In the genomic region with DNA sequence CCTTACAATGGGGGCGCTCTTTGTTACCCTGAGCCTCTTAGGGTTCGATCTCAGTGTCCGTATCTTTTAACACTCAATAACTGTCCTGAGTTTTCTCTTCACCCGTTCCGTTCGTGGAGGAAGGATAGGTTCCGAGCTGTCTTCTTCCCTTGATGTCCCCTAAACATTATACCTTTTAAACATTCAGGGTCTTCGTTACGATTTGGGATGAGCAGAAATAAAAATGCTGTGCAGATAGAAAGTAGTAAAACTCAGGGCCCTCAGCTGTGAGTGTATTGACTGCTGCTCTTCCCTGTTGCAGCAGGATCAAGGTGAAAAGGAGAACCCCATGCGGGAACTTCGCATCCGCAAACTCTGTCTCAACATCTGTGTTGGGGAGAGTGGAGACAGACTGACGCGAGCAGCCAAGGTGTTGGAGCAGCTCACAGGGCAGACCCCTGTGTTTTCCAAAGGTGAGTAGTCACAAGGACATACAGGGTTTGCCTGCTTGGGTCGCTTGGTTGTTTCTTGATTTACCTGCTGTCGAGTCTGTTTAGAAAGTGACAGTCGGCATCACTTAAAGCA, we compare ENCODE assay signal across 8 cellular contexts. TPM values are rescaled to one million over a fixed set of nuclear protein-coding genes. Genes with fewer than 3 reads are reported as not detected.
DNase-seq lines count a peak whose midpoint lies in the region; ATAC-seq, FAIRE-seq and TF ChIP-seq lines count a peak whose summit lies in the region.

No MANE protein-coding gene starts in this region.

- H3K4me3 ChIP-seq in A549 (peak overlapping the region; percentile 97), HEK293 (ENCODE audit: low read depth, low read length) (peak overlapping the region; percentile 99), GM12878 (peak overlapping the region; percentile 87), mesodermal cell (ENCODE audit: extremely low read depth, insufficient read depth, low read length, poor library complexity, severe bottlenecking) (peak overlapping the region; percentile 98)

- TF ChIP-seq CTCF in A549 (IDR thresholded peaks at IDR 0.05) = no peak
- TF ChIP-seq CTCF in HEK293 (tag by site-specific recombination; IDR thresholded peaks at IDR 0.05) = no peak; the same call in 1 of the 2 replicates
- peak in 1 of 3 experiments; percentile 21; a peak in 1 of 6 replicates for TF ChIP-seq CTCF in GM12878 (IDR thresholded peaks at IDR 0.05 in 2 of 3, conservative IDR thresholded peaks at IDR 0.05 in 1 of 3; ENCODE audit: control insufficient read depth in 2 of 3, extremely low read depth in 1 of 3, insufficient read depth in 1 of 3, low read depth in 3 of 3, low read length in 3 of 3)

- no peaks in the 10 kb centered on the region for H3K9me3 ChIP-seq in A549
- H3K9me3 ChIP-seq in HEK293 (ENCODE audit: control insufficient read depth, insufficient read depth, low read depth, low read length) = no peaks in the 10 kb centered on the region
- no peaks in the 10 kb centered on the region for H3K9me3 ChIP-seq in GM12878 (replicated peaks; ENCODE audit: control insufficient read depth, insufficient read depth, low read length)
- peaks cover 4% of the 10 kb centered on the region for H3K9me3 ChIP-seq in mesodermal cell (ENCODE audit: control insufficient read depth, low read length)

- 2% methylated on average over 17 of the region's 17 CpGs for WGBS in A549 (ENCODE audit: missing lambda C conversion rate)
- under 1% methylated on average over 17 of the region's 17 CpGs for WGBS in GM12878 (ENCODE audit: insufficient coverage, insufficient replicate concordance, low lambda C conversion rate, missing lambda C conversion rate)
- WGBS in mesodermal cell (ENCODE audit: insufficient coverage in 2 of 2), 2 experiments = 5 to 9% methylated on average over 7 to 9 of the region's 17 CpGs

- H3K27me3 ChIP-seq in GM12878 (replicated peaks in 1 of 2; ENCODE audit: control insufficient read depth in 2 of 2, insufficient read depth in 2 of 2, low read length in 1 of 2) = no peaks in the 10 kb centered on the region

- peak overlapping the region; percentile 91 for H3K9ac ChIP-seq in GM12878 (ENCODE audit: control insufficient read depth, insufficient read depth, low read length)

- no peak for DNase-seq in A549 (ENCODE audit: low read depth in 1 of 2, low spot score in 1 of 2)
- no peak for DNase-seq in GM12878 (ENCODE audit: low read depth, low spot score)
- DNase-seq in frontal cortex (ENCODE audit: low spot score in 2 of 2) = no peak
- DNase-seq in SK-N-DZ (ENCODE audit: low spot score) = no peak

- H3K27ac ChIP-seq in A549 = peak overlapping the region; percentile 83 to 98
- peak overlapping the region; percentile 96 for H3K27ac ChIP-seq in HEK293 (ENCODE audit: extremely low read depth, low read depth, low read length)
- peak overlapping the region; percentile 95 for H3K27ac ChIP-seq in GM12878 (ENCODE audit: control insufficient read depth, insufficient read depth)
- peak overlapping the region; percentile 94 for H3K27ac ChIP-seq in mesodermal cell (ENCODE audit: low read depth, low read length, severe bottlenecking)

- H3K4me1 ChIP-seq in A549 (peaks cover 37% of the 10 kb centered on the region), HEK293 (ENCODE audit: control insufficient read depth, insufficient read depth, low read length) (no peaks in the 10 kb centered on the region), GM12878 (ENCODE audit: control insufficient read depth, insufficient read depth, low read length) (peaks cover 8% of the 10 kb centered on the region), mesodermal cell (ENCODE audit: control insufficient read depth, insufficient read depth, low read length, poor library complexity, severe bottlenecking) (peaks cover 18% of the 10 kb centered on the region)

- CTCF ChIA-PET in A549 (lab: Yijun Ruan, JAX) = interaction anchor here (1.0 to 1.8 kb wide), 5 partner anchors 20 to 196 kb away, joined by 3 to 7 read pairs (median 3); no protein-coding TSS in a partner anchor
- CTCF ChIA-PET in HEK293 (lab: Yijun Ruan, JAX) = interaction anchor here (0.7 to 2.3 kb wide), 11 partner anchors 10 to 262 kb away, joined by 3 to 14 read pairs (median 5); no protein-coding TSS in a partner anchor
- CTCF ChIA-PET in GM12878 (lab: Yijun Ruan, JAX) = interaction anchor here (0.7 to 10.5 kb wide), 15 partner anchors 8 to 293 kb away, joined by 3 to 155 read pairs (median 4); a partner anchor contains a TSS

- intact Hi-C loops in GM12878 (cut with micrococcal nuclease; ENCODE audit: unreplicated experiment) = no loop called here

- ATAC-seq in A549 (peak in 1 of 2 experiments; percentile 7; a peak in 1 of 6 replicates), GM12878 (peak; percentile 11; the same call in 2 of the 3 replicates), HG03460 (IDR thresholded peaks at IDR 0.05; ENCODE audit: unreplicated experiment) (no peak), HG03108 (IDR thresholded peaks at IDR 0.05; ENCODE audit: unreplicated experiment) (no peak)

- BruUV-seq in GM12878 (replicated peaks; lab: Mats Ljungman, UMichigan) = no TSS peak

- peak overlapping the region; percentile 92 for H3K4me2 ChIP-seq in A549
- peak overlapping the region; percentile 69 for H3K4me2 ChIP-seq in GM12878 (ENCODE audit: control insufficient read depth, insufficient read depth)

- no peak for TF ChIP-seq POLR2A in A549 (IDR thresholded peaks at IDR 0.05; ENCODE audit: low read length)
- TF ChIP-seq POLR2A in GM12878 (IDR thresholded peaks at IDR 0.05; ENCODE audit: low read depth, low read length) = no peak

- H3K79me2 ChIP-seq in GM12878 (ENCODE audit: control insufficient read depth, insufficient read depth, low read length) = peaks cover 56% of the 10 kb centered on the region

- TF ChIP-seq RAD21 in A549 (conservative IDR thresholded peaks at IDR 0.05 in 1 of 2, IDR thresholded peaks at IDR 0.05 in 1 of 2) = no peak
- no peak for TF ChIP-seq RAD21 in GM12878 (IDR thresholded peaks at IDR 0.05; ENCODE audit: insufficient read depth, low read depth, low read length)

- RAD21 ChIA-PET in GM12878 (lab: Charles Lee; ENCODE audit: unreplicated experiment) = interaction anchor here (0.7 to 2.9 kb wide), 7 partner anchors 27 to 138 kb away, joined by 4 to 48 read pairs (median 11); a partner anchor contains a TSS

- no peak for FAIRE-seq in A549 (lab: Jason Lieb, UNC)
- no peak for FAIRE-seq in GM12878 (lab: Jason Lieb, UNC)
- FAIRE-seq in frontal cortex (lab: Jason Lieb, UNC) = no peak

- no peak overlapping the region for H2AFZ ChIP-seq in GM12878 (ENCODE audit: control insufficient read depth, low read depth, low read length)

- SMC1A ChIA-PET in GM12878 (lab: Charles Lee; ENCODE audit: uncharacterized antibody, unreplicated experiment) = interaction anchor here (0.9 to 10.9 kb wide), 8 partner anchors 8 to 61 kb away, joined by 4 to 137 read pairs (median 6); a partner anchor contains a TSS

- H3K36me3 ChIP-seq in HEK293 (ENCODE audit: control insufficient read depth in 2 of 2, insufficient read depth in 1 of 2, low read length in 2 of 2) = peaks cover 16 to 55% of the 10 kb centered on the region in 2 experiments
- peaks cover 15 to 37% of the 10 kb centered on the region in 2 experiments for H3K36me3 ChIP-seq in GM12878 (ENCODE audit: control insufficient read depth in 2 of 2, insufficient read depth in 2 of 2, low read length in 1 of 2)
- H3K36me3 ChIP-seq in mesodermal cell (ENCODE audit: control insufficient read depth, insufficient read depth, low read length) = peaks cover 53% of the 10 kb centered on the region

- in situ Hi-C loops in GM12878 (cut with MboI) = loop anchor here (5.0 kb wide), 1 partner anchor 55 kb away; no protein-coding TSS in a partner anchor

- peaks cover 11% of the 10 kb centered on the region for H4K20me1 ChIP-seq in GM12878 (ENCODE audit: control insufficient read depth, insufficient read depth)

- TF ChIP-seq EP300 in A549 (IDR thresholded peaks at IDR 0.05) (no peak), GM12878 (IDR thresholded peaks at IDR 0.05; ENCODE audit: borderline replicate concordance in 1 of 2, control insufficient read depth in 1 of 2, low read depth in 2 of 2, low read length in 2 of 2) (no peak)

- POLR2A ChIA-PET in A549 (lab: Yijun Ruan, JAX) (interaction anchor here (0.6 to 1.6 kb wide), 5 partner anchors 10 to 348 kb away, joined by 4 to 13 read pairs (median 7); a partner anchor contains a TSS), HEK293 (lab: Yijun Ruan, JAX) (interaction anchor here (0.7 to 2.1 kb wide), 12 partner anchors 8 to 323 kb away, joined by 4 to 17 read pairs (median 6); a partner anchor contains a TSS), GM12878 (lab: Charles Lee) (interaction anchor here (0.6 to 2.1 kb wide), 15 partner anchors 13 to 968 kb away, joined by 3 to 8 read pairs (median 4); a partner anchor contains a TSS)

RNA-seq across cellular contexts. Expression of a gene that starts 0.8 kb away (rescaled TPM):
- polyA plus RNA-seq in A549 (2011; rRNA removed) = 979 and 1,292 TPM in 2 replicates
- polyA plus RNA-seq in A549 (2012; cell fraction: cytosol; rRNA removed) = 858 and 1,073 TPM in 2 replicates
- 136 and 263 TPM in 2 replicates for polyA plus RNA-seq in A549 (2012; cell fraction: nucleus; rRNA removed)
- 1,260 to 1,335 TPM (median 1,329 TPM) in 3 replicates for polyA plus RNA-seq in A549 (2017; fragmentation: RNase III; extraction: RNeasy Plus Mini Kit Qiagen cat#74134 plus additional on column Dnase treatment)
- 305 and 306 TPM in 2 replicates for polyA minus RNA-seq in A549 (2011; rRNA and poly(A)+ RNA removed)
- 191 and 232 TPM in 2 replicates for total RNA-seq in GM12878 (2013; cell fraction: nucleolus; rRNA removed)
- total RNA-seq in GM12878 (2014; rRNA removed) = 2,159 and 2,394 TPM in 2 replicates
- total RNA-seq in GM12878 (2014; rRNA removed; fragmentation: Illumina TruSeq; extraction: Trizol) = 3,824 and 3,837 TPM in 2 replicates
- 1,753 and 1,779 TPM in 2 replicates for total RNA-seq in GM12878 (2021)
- 9,950 TPM for polyA plus RNA-seq in GM12878 (2011; ENCODE audit: low read depth)
- 2,789 and 3,603 TPM in 2 replicates for polyA plus RNA-seq in GM12878 (2011; rRNA removed)
- polyA plus RNA-seq in GM12878 (2011; cell fraction: cytosol; rRNA removed) = 1,357 and 1,376 TPM in 2 replicates
- polyA plus RNA-seq in GM12878 (2011; cell fraction: nucleus; rRNA removed) = 510 and 599 TPM in 2 replicates
- polyA plus RNA-seq in GM12878 (2012) = 5,396 and 6,845 TPM in 2 replicates
- 4,611 and 5,379 TPM in 2 replicates for polyA plus RNA-seq in GM12878 (2014; fragmentation: Illumina TruSeq; extraction: Trizol)
- polyA plus RNA-seq in GM12878 (2014; fragmentation: Nextera tagmentation; extraction: Ambion mirVana) = 1,000 to 10,000 TPM; 2,510 to 2,532 TPM
- polyA plus RNA-seq in GM12878 (2014; rRNA removed) = 3,466 and 3,676 TPM in 2 replicates
- 1,000 to 10,000 TPM in 1 of 2 experiments, 100 to 1,000 TPM in 1; 968 to 1,082 TPM for polyA plus RNA-seq in GM12878 (2016; fragmentation: Nextera tagmentation; extraction: Ambion mirVana)
- 658 and 753 TPM in 2 replicates for polyA minus RNA-seq in GM12878 (2011; rRNA and poly(A)+ RNA removed)
- 378 and 399 TPM in 2 replicates for polyA minus RNA-seq in GM12878 (2011; cell fraction: cytosol; rRNA and poly(A)+ RNA removed)
- polyA minus RNA-seq in GM12878 (2011; cell fraction: nucleus; rRNA and poly(A)+ RNA removed) = 128 and 191 TPM in 2 replicates
- polyA plus RNA-seq in mesodermal cell (2013, experiment 1 of 2) = 1,704 TPM
- polyA plus RNA-seq in mesodermal cell (2013, experiment 2 of 2) = 1,642 TPM
- 1,023 TPM for total RNA-seq in frontal cortex
- 1,349 and 1,406 TPM in 2 replicates for polyA plus RNA-seq in SK-N-DZ (2014; cell fraction: cytosol; rRNA removed)
- 819 and 868 TPM in 2 replicates for polyA plus RNA-seq in SK-N-DZ (2014; cell fraction: nucleus; rRNA removed)

RNA-seq across cellular contexts. Expression of a gene that starts 50.9 kb away (rescaled TPM):
- polyA plus RNA-seq in A549 (2011; rRNA removed) = 16.0 and 18.4 TPM in 2 replicates
- polyA plus RNA-seq in A549 (2012; cell fraction: cytosol; rRNA removed) = 6.9 and 7.3 TPM in 2 replicates
- polyA plus RNA-seq in A549 (2012; cell fraction: nucleus; rRNA removed) = 6.4 and 8.1 TPM in 2 replicates
- 16.3 to 18.4 TPM (median 16.4 TPM) in 3 replicates for polyA plus RNA-seq in A549 (2017; fragmentation: RNase III; extraction: RNeasy Plus Mini Kit Qiagen cat#74134 plus additional on column Dnase treatment)
- polyA minus RNA-seq in A549 (2011; rRNA and poly(A)+ RNA removed) = 12.6 and 13.9 TPM in 2 replicates
- 28.4 and 30.8 TPM in 2 replicates for total RNA-seq in GM12878 (2013; cell fraction: nucleolus; rRNA removed)
- total RNA-seq in GM12878 (2014; rRNA removed) = 31.3 and 31.8 TPM in 2 replicates
- total RNA-seq in GM12878 (2014; rRNA removed; fragmentation: Illumina TruSeq; extraction: Trizol) = 44.2 and 47.9 TPM in 2 replicates
- total RNA-seq in GM12878 (2021) = 46.2 and 46.6 TPM in 2 replicates
- 17.7 TPM for polyA plus RNA-seq in GM12878 (2011; ENCODE audit: low read depth)
- 23.5 and 25.7 TPM in 2 replicates for polyA plus RNA-seq in GM12878 (2011; rRNA removed)
- 15.8 and 16.9 TPM in 2 replicates for polyA plus RNA-seq in GM12878 (2011; cell fraction: cytosol; rRNA removed)
- polyA plus RNA-seq in GM12878 (2011; cell fraction: nucleus; rRNA removed) = 24.1 and 27.3 TPM in 2 replicates
- 26.6 and 26.9 TPM in 2 replicates for polyA plus RNA-seq in GM12878 (2012)
- 56.4 and 63.3 TPM in 2 replicates for polyA plus RNA-seq in GM12878 (2014; fragmentation: Illumina TruSeq; extraction: Trizol)
- polyA plus RNA-seq in GM12878 (2014; fragmentation: Nextera tagmentation; extraction: Ambion mirVana) = 10 to 100 TPM; 20.1 to 24.8 TPM
- polyA plus RNA-seq in GM12878 (2014; rRNA removed) = 30.8 and 33.4 TPM in 2 replicates
- polyA plus RNA-seq in GM12878 (2016; fragmentation: Nextera tagmentation; extraction: Ambion mirVana) = 10 to 100 TPM; 57.7 to 63.6 TPM
- polyA minus RNA-seq in GM12878 (2011; rRNA and poly(A)+ RNA removed) = 16.8 and 18.0 TPM in 2 replicates
- 13.8 and 16.6 TPM in 2 replicates for polyA minus RNA-seq in GM12878 (2011; cell fraction: cytosol; rRNA and poly(A)+ RNA removed)
- polyA minus RNA-seq in GM12878 (2011; cell fraction: nucleus; rRNA and poly(A)+ RNA removed) = 8.3 and 14.5 TPM in 2 replicates
- polyA plus RNA-seq in mesodermal cell (2013, experiment 1 of 2) = 32.3 TPM
- 31.9 TPM for polyA plus RNA-seq in mesodermal cell (2013, experiment 2 of 2)
- total RNA-seq in frontal cortex = 24.5 TPM
- 23.4 and 25.5 TPM in 2 replicates for polyA plus RNA-seq in SK-N-DZ (2014; cell fraction: cytosol; rRNA removed)
- 17.1 and 22.4 TPM in 2 replicates for polyA plus RNA-seq in SK-N-DZ (2014; cell fraction: nucleus; rRNA removed)
